21 cellular contexts compared by ENCODE assay signal in genomic region chr11:20088368-20089260, GRCh38.
A peak's percentile ranks its signal among the peaks of the same experiment; 100 is the strongest.
DNase-seq lines count a peak whose midpoint lies in the region; ATAC-seq, FAIRE-seq and TF ChIP-seq lines count a peak whose summit lies in the region.
"Had no signal": no experiment of that assay in that cellular context is flagged by ENCODE, and none has a peak within 500 bp of the region (broad histone marks: within the 10 kb centered on the region; RNA-seq: fewer than 3 reads in every experiment).

No MANE protein-coding gene starts in this region.

- peaks cover 2% of the 10 kb centered on the region for H3K36me3 Mint-ChIP-seq in activated naive CD8-positive, alpha-beta T cell treated with anti-CD3 and anti-CD28 coated beads, Interleukin-2, amount 10 ng/mL, durations not matched to agents 7 days and 5 days
- H3K36me3 Mint-ChIP-seq in activated naive CD8-positive, alpha-beta T cell treated with anti-CD3 and anti-CD28 coated beads for 36 hours, result no peaks in the 10 kb centered on the region
- H3K36me3 Mint-ChIP-seq: activated naive CD8-positive, alpha-beta T cell; naive thymus-derived CD4-positive, alpha-beta T cell had no signal

- FAIRE-seq in RCC 7860 (lab: Jason Lieb, UNC), result no peak

- no peaks in the 10 kb centered on the region for H3K9me2 ChIP-seq in MM.1S (replicated peaks; ENCODE audit: insufficient read depth, low read length)

- H3K4me3 Mint-ChIP-seq in activated naive CD8-positive, alpha-beta T cell treated with anti-CD3 and anti-CD28 coated beads, Interleukin-2, amount 10 ng/mL, durations not matched to agents 7 days and 5 days, result peak overlapping the region; percentile 22
- no peak overlapping the region for H3K4me3 Mint-ChIP-seq in activated naive CD8-positive, alpha-beta T cell treated with anti-CD3 and anti-CD28 coated beads for 36 hours
- H3K4me3 Mint-ChIP-seq: activated naive CD8-positive, alpha-beta T cell; naive thymus-derived CD4-positive, alpha-beta T cell; T-helper 17 cell had no signal

- H3K9me3 Mint-ChIP-seq in activated naive CD8-positive, alpha-beta T cell treated with anti-CD3 and anti-CD28 coated beads, Interleukin-2, amount 10 ng/mL, durations not matched to agents 7 days and 5 days, result peaks cover 2% of the 10 kb centered on the region
- H3K9me3 Mint-ChIP-seq in activated naive CD8-positive, alpha-beta T cell treated with anti-CD3 and anti-CD28 coated beads for 36 hours, result no peaks in the 10 kb centered on the region

- H3F3A ChIP-seq in MM.1S (ENCODE audit: insufficient read depth, low read length), result peaks cover 4% of the 10 kb centered on the region; the same call in 1 of the 2 replicates
- peaks cover 21% of the 10 kb centered on the region for H3F3A ChIP-seq in smooth muscle cell (ENCODE audit: low read depth)

- POLR2A ChIA-PET in activated naive CD8-positive, alpha-beta T cell treated with anti-CD3 and anti-CD28 coated beads, Interleukin-2, amount 10 ng/mL, durations not matched to agents 7 days and 5 days (lab: Charles Lee), result no interaction called here

- H4K20me1 ChIP-seq in MM.1S (ENCODE audit: insufficient read depth, low read length), result no peaks in the 10 kb centered on the region
- H4K20me1 ChIP-seq in smooth muscle cell (ENCODE audit: low read depth), result no peaks in the 10 kb centered on the region

- H3K4me3 ChIP-seq in MM.1S (ENCODE audit: low read length), result no peak overlapping the region
- no peak overlapping the region for H3K4me3 ChIP-seq in cardiac fibroblast (replicated peaks in 1 of 2; ENCODE audit: low read depth in 2 of 2, low read length in 2 of 2)
- H3K4me3 ChIP-seq in smooth muscle cell, result no peak overlapping the region
- H3K4me3 ChIP-seq: thoracic aorta had no signal

- H3K9me3 ChIP-seq in MM.1S (replicated peaks; ENCODE audit: insufficient read depth, low read length) (no peaks in the 10 kb centered on the region), smooth muscle cell (replicated peaks; ENCODE audit: low read depth) (no peaks in the 10 kb centered on the region)
- H3K9me3 ChIP-seq: thoracic aorta had no signal

- TF ChIP-seq CTCF in MM.1S (IDR thresholded peaks at IDR 0.05; ENCODE audit: low read length) (no peak), cardiac fibroblast (IDR thresholded peaks at IDR 0.05; ENCODE audit: low read depth, low read length) (no peak), smooth muscle cell (IDR thresholded peaks at IDR 0.05; ENCODE audit: borderline replicate concordance, insufficient read depth, poor library complexity, severe bottlenecking) (no peak)

- H3K79me2 ChIP-seq in MM.1S (ENCODE audit: low read length) (no peaks in the 10 kb centered on the region), smooth muscle cell (ENCODE audit: low read depth) (no peaks in the 10 kb centered on the region)

- ATAC-seq in activated naive CD8-positive, alpha-beta T cell treated with anti-CD3 and anti-CD28 coated beads, Interleukin-2, amount 10 ng/mL, durations not matched to agents 7 days and 5 days (ENCODE audit: low read depth), result peak; percentile 61
- ATAC-seq: left lobe of liver; naive thymus-derived CD4-positive, alpha-beta T cell; T-helper 17 cell had no signal

- H3K27me3 Mint-ChIP-seq in activated naive CD8-positive, alpha-beta T cell treated with anti-CD3 and anti-CD28 coated beads, Interleukin-2, amount 10 ng/mL, durations not matched to agents 7 days and 5 days, result peaks cover 11% of the 10 kb centered on the region
- peaks cover 12% of the 10 kb centered on the region for H3K27me3 Mint-ChIP-seq in activated naive CD8-positive, alpha-beta T cell treated with anti-CD3 and anti-CD28 coated beads for 36 hours
- H3K27me3 Mint-ChIP-seq: T-helper 17 cell had no signal

- 88% methylated on average over 15 of the region's 15 CpGs for WGBS in smooth muscle cell (ENCODE audit: low lambda C conversion rate)

- DNase-seq in activated naive CD8-positive, alpha-beta T cell treated with anti-CD3 and anti-CD28 coated beads, Interleukin-2, amount 10 ng/mL, durations not matched to agents 7 days and 5 days, result no peak
- DNase-seq in activated naive CD8-positive, alpha-beta T cell treated with anti-CD3 and anti-CD28 coated beads for 36 hours, result no peak
- DNase-seq in MM.1S (peak; percentile 65), cardiac fibroblast (ENCODE audit: low read depth in 2 of 2) (peak; percentile 21 to 22), smooth muscle cell (lab: John Stamatoyannopoulos, UW; ENCODE audit: unreplicated experiment) (no peak), GM03348 (ENCODE audit: low spot score) (no peak), RCC 7860 (ENCODE audit: low spot score) (no peak), superior temporal gyrus (ENCODE audit: extremely low spot score) (no peak)
- DNase-seq: ACHN; activated CD4-positive, alpha-beta T cell treated with anti-CD3 and anti-CD28 coated beads for 4 hours; COR-L47; GDM1; naive thymus-derived CD4-positive, alpha-beta T cell; NCI-H1048; NCI-H2171; NCI-H82; retina; T-helper 17 cell had no signal

- no peak overlapping the region for H3K9ac ChIP-seq in MM.1S (ENCODE audit: low read length)
- no peak overlapping the region for H3K9ac ChIP-seq in smooth muscle cell (ENCODE audit: low read depth)

- no peaks in the 10 kb centered on the region for H3K27me3 ChIP-seq in MM.1S (replicated peaks; ENCODE audit: insufficient read depth, low read length)
- no peaks in the 10 kb centered on the region for H3K27me3 ChIP-seq in smooth muscle cell (ENCODE audit: low read depth)

- H3K4me1 ChIP-seq in MM.1S (ENCODE audit: low read length) (peaks cover 16% of the 10 kb centered on the region), smooth muscle cell (ENCODE audit: low read depth) (peaks cover 21% of the 10 kb centered on the region)

- no peak overlapping the region for H2AFZ ChIP-seq in MM.1S (ENCODE audit: low read length)
- no peak overlapping the region for H2AFZ ChIP-seq in smooth muscle cell (ENCODE audit: low read depth)

- H3K27ac Mint-ChIP-seq in activated naive CD8-positive, alpha-beta T cell treated with anti-CD3 and anti-CD28 coated beads, Interleukin-2, amount 10 ng/mL, durations not matched to agents 7 days and 5 days, result no peak overlapping the region
- H3K27ac Mint-ChIP-seq in activated naive CD8-positive, alpha-beta T cell treated with anti-CD3 and anti-CD28 coated beads for 36 hours, result no peak overlapping the region
- H3K27ac Mint-ChIP-seq: activated naive CD8-positive, alpha-beta T cell; T-helper 17 cell had no signal

- H3K4me2 ChIP-seq in MM.1S (ENCODE audit: low read depth, low read length), result peak overlapping the region; percentile 40
- H3K4me2 ChIP-seq in smooth muscle cell, result peak overlapping the region; percentile 21

- H3K27ac ChIP-seq in MM.1S (ENCODE audit: low read length), result peak overlapping the region; percentile 38; the same call in 1 of the 2 replicates
- H3K27ac ChIP-seq in smooth muscle cell (ENCODE audit: low read depth), result peak overlapping the region; percentile 79

- no peaks in the 10 kb centered on the region for H3K36me3 ChIP-seq in MM.1S (replicated peaks; ENCODE audit: insufficient read depth, low read length)
- H3K36me3 ChIP-seq in smooth muscle cell (ENCODE audit: low read depth), result peaks cover 18% of the 10 kb centered on the region

- peaks cover 10% of the 10 kb centered on the region for H3K4me1 Mint-ChIP-seq in activated naive CD8-positive, alpha-beta T cell treated with anti-CD3 and anti-CD28 coated beads, Interleukin-2, amount 10 ng/mL, durations not matched to agents 7 days and 5 days
- peaks cover 17% of the 10 kb centered on the region for H3K4me1 Mint-ChIP-seq in activated naive CD8-positive, alpha-beta T cell treated with anti-CD3 and anti-CD28 coated beads for 36 hours
- H3K4me1 Mint-ChIP-seq: T-helper 17 cell had no signal

Comparison
In these comparisons a context has a peak if more than half of its experiments do, and no peak if none do; other contexts are left out.
1. DNase-seq: peak in MM.1S (single experiment) and cardiac fibroblast (2 of 2); none in activated naive CD8-positive, alpha-beta T cell treated with anti-CD3 and anti-CD28 coated beads, Interleukin-2, amount 10 ng/mL, durations not matched to agents 7 days and 5 days (single experiment), activated naive CD8-positive, alpha-beta T cell treated with anti-CD3 and anti-CD28 coated beads for 36 hours (single experiment), smooth muscle cell (single experiment), GM03348 (single experiment), RCC 7860 (single experiment) and superior temporal gyrus (single experiment).